Comparison of ENCODE assay signal across 2 cellular contexts in the genomic region with DNA sequence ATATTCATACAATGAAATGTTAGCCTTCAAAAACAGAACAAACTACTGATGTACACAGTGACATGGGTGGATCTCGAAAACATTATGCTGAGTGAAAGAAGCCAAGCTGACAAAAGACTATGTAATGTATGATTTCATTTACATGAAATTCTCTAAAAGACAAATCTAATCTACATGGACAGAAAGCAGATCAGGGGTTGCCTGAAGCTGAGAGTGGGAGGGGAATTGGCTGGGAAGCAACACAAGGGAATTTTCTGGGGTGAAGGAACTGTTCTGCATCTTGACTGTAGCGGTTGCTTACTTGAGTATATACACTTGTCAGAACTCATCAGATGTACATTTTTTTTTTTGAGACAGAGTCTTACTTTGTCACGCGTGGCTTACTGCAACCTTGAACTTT.
TF ChIP-seq lines count a peak whose summit lies in the region.

No MANE protein-coding gene starts in this region.

TF ChIP-seq in GM23338, 12 proteins besides CTCF, POLR2A, EP300 and RAD21 (continued from another document):
- TF ChIP-seq, protein P1, sequence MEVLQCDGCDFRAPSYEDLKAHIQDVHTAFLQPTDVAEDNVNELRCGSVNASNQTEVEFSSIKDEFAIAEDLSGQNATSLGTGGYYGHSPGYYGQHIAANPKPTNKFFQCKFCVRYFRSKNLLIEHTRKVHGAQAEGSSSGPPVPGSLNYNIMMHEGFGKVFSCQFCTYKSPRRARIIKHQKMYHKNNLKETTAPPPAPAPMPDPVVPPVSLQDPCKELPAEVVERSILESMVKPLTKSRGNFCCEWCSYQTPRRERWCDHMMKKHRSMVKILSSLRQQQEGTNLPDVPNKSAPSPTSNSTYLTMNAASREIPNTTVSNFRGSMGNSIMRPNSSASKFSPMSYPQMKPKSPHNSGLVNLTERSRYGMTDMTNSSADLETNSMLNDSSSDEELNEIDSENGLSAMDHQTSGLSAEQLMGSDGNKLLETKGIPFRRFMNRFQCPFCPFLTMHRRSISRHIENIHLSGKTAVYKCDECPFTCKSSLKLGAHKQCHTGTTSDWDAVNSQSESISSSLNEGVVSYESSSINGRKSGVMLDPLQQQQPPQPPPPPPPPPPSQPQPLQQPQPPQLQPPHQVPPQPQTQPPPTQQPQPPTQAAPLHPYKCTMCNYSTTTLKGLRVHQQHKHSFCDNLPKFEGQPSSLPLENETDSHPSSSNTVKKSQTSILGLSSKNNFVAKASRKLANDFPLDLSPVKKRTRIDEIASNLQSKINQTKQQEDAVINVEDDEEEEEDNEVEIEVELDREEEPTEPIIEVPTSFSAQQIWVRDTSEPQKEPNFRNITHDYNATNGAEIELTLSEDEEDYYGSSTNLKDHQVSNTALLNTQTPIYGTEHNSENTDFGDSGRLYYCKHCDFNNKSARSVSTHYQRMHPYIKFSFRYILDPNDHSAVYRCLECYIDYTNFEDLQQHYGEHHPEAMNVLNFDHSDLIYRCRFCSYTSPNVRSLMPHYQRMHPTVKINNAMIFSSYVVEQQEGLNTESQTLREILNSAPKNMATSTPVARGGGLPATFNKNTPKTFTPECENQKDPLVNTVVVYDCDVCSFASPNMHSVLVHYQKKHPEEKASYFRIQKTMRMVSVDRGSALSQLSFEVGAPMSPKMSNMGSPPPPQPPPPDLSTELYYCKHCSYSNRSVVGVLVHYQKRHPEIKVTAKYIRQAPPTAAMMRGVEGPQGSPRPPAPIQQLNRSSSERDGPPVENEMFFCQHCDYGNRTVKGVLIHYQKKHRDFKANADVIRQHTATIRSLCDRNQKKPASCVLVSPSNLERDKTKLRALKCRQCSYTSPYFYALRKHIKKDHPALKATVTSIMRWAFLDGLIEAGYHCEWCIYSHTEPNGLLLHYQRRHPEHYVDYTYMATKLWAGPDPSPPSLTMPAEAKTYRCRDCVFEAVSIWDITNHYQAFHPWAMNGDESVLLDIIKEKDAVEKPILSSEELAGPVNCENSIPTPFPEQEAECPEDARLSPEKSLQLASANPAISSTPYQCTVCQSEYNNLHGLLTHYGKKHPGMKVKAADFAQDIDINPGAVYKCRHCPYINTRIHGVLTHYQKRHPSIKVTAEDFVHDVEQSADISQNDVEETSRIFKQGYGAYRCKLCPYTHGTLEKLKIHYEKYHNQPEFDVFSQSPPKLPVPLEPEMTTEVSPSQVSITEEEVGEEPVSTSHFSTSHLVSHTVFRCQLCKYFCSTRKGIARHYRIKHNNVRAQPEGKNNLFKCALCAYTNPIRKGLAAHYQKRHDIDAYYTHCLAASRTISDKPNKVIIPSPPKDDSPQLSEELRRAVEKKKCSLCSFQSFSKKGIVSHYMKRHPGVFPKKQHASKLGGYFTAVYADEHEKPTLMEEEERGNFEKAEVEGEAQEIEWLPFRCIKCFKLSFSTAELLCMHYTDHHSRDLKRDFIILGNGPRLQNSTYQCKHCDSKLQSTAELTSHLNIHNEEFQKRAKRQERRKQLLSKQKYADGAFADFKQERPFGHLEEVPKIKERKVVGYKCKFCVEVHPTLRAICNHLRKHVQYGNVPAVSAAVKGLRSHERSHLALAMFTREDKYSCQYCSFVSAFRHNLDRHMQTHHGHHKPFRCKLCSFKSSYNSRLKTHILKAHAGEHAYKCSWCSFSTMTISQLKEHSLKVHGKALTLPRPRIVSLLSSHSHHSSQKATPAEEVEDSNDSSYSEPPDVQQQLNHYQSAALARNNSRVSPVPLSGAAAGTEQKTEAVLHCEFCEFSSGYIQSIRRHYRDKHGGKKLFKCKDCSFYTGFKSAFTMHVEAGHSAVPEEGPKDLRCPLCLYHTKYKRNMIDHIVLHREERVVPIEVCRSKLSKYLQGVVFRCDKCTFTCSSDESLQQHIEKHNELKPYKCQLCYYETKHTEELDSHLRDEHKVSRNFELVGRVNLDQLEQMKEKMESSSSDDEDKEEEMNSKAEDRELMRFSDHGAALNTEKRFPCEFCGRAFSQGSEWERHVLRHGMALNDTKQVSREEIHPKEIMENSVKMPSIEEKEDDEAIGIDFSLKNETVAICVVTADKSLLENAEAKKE (CRISPR knock-in tag; IDR thresholded peaks at IDR 0.05), result no peak
- TF ChIP-seq, protein P2, sequence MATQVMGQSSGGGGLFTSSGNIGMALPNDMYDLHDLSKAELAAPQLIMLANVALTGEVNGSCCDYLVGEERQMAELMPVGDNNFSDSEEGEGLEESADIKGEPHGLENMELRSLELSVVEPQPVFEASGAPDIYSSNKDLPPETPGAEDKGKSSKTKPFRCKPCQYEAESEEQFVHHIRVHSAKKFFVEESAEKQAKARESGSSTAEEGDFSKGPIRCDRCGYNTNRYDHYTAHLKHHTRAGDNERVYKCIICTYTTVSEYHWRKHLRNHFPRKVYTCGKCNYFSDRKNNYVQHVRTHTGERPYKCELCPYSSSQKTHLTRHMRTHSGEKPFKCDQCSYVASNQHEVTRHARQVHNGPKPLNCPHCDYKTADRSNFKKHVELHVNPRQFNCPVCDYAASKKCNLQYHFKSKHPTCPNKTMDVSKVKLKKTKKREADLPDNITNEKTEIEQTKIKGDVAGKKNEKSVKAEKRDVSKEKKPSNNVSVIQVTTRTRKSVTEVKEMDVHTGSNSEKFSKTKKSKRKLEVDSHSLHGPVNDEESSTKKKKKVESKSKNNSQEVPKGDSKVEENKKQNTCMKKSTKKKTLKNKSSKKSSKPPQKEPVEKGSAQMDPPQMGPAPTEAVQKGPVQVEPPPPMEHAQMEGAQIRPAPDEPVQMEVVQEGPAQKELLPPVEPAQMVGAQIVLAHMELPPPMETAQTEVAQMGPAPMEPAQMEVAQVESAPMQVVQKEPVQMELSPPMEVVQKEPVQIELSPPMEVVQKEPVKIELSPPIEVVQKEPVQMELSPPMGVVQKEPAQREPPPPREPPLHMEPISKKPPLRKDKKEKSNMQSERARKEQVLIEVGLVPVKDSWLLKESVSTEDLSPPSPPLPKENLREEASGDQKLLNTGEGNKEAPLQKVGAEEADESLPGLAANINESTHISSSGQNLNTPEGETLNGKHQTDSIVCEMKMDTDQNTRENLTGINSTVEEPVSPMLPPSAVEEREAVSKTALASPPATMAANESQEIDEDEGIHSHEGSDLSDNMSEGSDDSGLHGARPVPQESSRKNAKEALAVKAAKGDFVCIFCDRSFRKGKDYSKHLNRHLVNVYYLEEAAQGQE (IDR thresholded peaks at IDR 0.05; ENCODE audit: unreplicated experiment), result no peak
- TF ChIP-seq, protein P3, sequence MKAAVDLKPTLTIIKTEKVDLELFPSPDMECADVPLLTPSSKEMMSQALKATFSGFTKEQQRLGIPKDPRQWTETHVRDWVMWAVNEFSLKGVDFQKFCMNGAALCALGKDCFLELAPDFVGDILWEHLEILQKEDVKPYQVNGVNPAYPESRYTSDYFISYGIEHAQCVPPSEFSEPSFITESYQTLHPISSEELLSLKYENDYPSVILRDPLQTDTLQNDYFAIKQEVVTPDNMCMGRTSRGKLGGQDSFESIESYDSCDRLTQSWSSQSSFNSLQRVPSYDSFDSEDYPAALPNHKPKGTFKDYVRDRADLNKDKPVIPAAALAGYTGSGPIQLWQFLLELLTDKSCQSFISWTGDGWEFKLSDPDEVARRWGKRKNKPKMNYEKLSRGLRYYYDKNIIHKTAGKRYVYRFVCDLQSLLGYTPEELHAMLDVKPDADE (IDR thresholded peaks at IDR 0.05), result no peak
- TF ChIP-seq ZNF331 (CRISPR knock-in tag; IDR thresholded peaks at IDR 0.05; ENCODE audit: low read depth) (no peak), EZH2phosphoT487 (IDR thresholded peaks at IDR 0.05; ENCODE audit: unreplicated experiment) (no peak), ZNF114 (CRISPR knock-in tag; IDR thresholded peaks at IDR 0.05) (no peak), CREB1 (CRISPR knock-in tag; IDR thresholded peaks at IDR 0.05; ENCODE audit: low read depth) (no peak)

TF ChIP-seq in IMR-90, 13 proteins besides CTCF, POLR2A, EP300 and RAD21:
- TF ChIP-seq, protein P4, sequence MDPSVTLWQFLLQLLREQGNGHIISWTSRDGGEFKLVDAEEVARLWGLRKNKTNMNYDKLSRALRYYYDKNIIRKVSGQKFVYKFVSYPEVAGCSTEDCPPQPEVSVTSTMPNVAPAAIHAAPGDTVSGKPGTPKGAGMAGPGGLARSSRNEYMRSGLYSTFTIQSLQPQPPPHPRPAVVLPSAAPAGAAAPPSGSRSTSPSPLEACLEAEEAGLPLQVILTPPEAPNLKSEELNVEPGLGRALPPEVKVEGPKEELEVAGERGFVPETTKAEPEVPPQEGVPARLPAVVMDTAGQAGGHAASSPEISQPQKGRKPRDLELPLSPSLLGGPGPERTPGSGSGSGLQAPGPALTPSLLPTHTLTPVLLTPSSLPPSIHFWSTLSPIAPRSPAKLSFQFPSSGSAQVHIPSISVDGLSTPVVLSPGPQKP (IDR thresholded peaks at IDR 0.05; ENCODE audit: borderline replicate concordance, low read depth, low read length), result no peak
- TF ChIP-seq NFE2L2 (IDR thresholded peaks at IDR 0.05; ENCODE audit: low read depth, low read length), result no peak
- no peak for TF ChIP-seq SMC3 (IDR thresholded peaks at IDR 0.05; ENCODE audit: low read depth, low read length)
- TF ChIP-seq, protein P5, sequence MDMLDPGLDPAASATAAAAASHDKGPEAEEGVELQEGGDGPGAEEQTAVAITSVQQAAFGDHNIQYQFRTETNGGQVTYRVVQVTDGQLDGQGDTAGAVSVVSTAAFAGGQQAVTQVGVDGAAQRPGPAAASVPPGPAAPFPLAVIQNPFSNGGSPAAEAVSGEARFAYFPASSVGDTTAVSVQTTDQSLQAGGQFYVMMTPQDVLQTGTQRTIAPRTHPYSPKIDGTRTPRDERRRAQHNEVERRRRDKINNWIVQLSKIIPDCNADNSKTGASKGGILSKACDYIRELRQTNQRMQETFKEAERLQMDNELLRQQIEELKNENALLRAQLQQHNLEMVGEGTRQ (IDR thresholded peaks at IDR 0.05; ENCODE audit: low read depth, low read length), result no peak
- no peak for TF ChIP-seq MAFK (IDR thresholded peaks at IDR 0.05; ENCODE audit: low read depth, low read length)
